In the genomic region with DNA sequence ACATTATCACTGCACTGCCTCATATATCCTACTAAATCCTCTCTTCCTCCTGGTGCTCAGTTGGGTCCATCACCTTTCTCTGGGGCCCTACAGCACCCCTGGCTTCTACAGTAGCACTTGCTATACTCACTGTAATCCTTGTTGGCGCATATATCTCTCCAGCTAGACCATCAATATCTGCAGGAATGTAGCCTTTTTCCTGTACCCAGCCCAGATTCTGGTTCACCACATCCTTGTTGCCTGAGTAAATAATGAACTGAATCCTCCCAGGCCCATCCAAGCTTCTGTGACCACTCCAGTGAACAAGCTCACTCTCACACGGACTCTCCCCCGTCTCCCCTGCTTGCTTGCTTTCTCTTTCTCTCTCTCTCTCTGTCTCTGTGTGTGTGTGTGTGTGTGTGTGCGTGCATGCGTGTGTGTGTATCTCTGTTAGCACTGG, we compare ENCODE assay signal across 7 cellular contexts.
DNase-seq lines count a peak whose midpoint lies in the region; TF ChIP-seq lines count a peak whose summit lies in the region.

No MANE protein-coding gene starts in this region.

- H3K36me3 ChIP-seq in trophoblast cell (ENCODE audit: control insufficient read depth in 1 of 2, insufficient read depth in 2 of 2, low read length in 2 of 2), result no peaks in the 10 kb centered on the region

- no peaks in the 10 kb centered on the region for H3K27me3 ChIP-seq in trophoblast cell (ENCODE audit: insufficient read depth, low read length)

- H3K14ac ChIP-seq in trophoblast cell (ENCODE audit: low read length), result no peak overlapping the region

- no peak overlapping the region for H2BK5ac ChIP-seq in trophoblast cell (ENCODE audit: low read depth, low read length, poor library complexity)

- WGBS in trophoblast cell (ENCODE audit: extremely low coverage, insufficient coverage, insufficient read length), result no CpG with 5 or more reads among the region's 5 CpGs

- no peak overlapping the region for H2BK120ac ChIP-seq in trophoblast cell (ENCODE audit: insufficient read depth, low read length, poor library complexity)

- H3K18ac ChIP-seq in trophoblast cell (ENCODE audit: low read length), result no peak overlapping the region

- H4K8ac ChIP-seq in trophoblast cell (ENCODE audit: low read depth, low read length), result no peak overlapping the region

- CTCF ChIA-PET in HEK293T (lab: Yijun Ruan, JAX), result no interaction called here

- no peak for TF ChIP-seq CTCF in GM12864 (IDR thresholded peaks at IDR 0.05; ENCODE audit: low read depth, low read length, missing control alignments)

- no peak overlapping the region for H4K91ac ChIP-seq in trophoblast cell (ENCODE audit: low read depth, low read length)

- H3K4me2 ChIP-seq in trophoblast cell (ENCODE audit: low read length), result no peak overlapping the region

- H3K23ac ChIP-seq in trophoblast cell (ENCODE audit: low read length), result no peak overlapping the region

- no peak overlapping the region for H2AK5ac ChIP-seq in trophoblast cell (ENCODE audit: low read length)

- POLR2A ChIA-PET in HEK293T (lab: Yijun Ruan, JAX), result no interaction called here

- no peak overlapping the region for H3K4ac ChIP-seq in trophoblast cell (ENCODE audit: low read depth, low read length)

- H3K27ac ChIP-seq in trophoblast cell (ENCODE audit: low read depth, low read length), result no peak overlapping the region

- H3K79me2 ChIP-seq in trophoblast cell (ENCODE audit: control insufficient read depth, insufficient read depth, low read length, poor library complexity), result no peaks in the 10 kb centered on the region

- no peak overlapping the region for H2AFZ ChIP-seq in trophoblast cell (ENCODE audit: insufficient read depth, low read length, poor library complexity)

- no peak overlapping the region for H3K9ac ChIP-seq in trophoblast cell (ENCODE audit: low read length)

- DNase-seq in GM12864 (ENCODE audit: low read depth) (peak; percentile 25), NCI-H226 (peak; percentile 80), dermis blood vessel endothelial cell (peak; percentile 96), trophoblast cell (no peak), RKO (ENCODE audit: low spot score) (no peak), HEK293T (ENCODE audit: extremely low spot score) (no peak), SHP77 treated with DMSO at 0.1 percent for 48 hours (lab: John Stamatoyannopoulos, UW) (no peak)

- H3K4me1 ChIP-seq in trophoblast cell (ENCODE audit: control insufficient read depth in 1 of 2, insufficient read depth in 2 of 2, low read length in 2 of 2), result peaks cover 2% of the 10 kb centered on the region in 2 experiments

- H3K4me3 ChIP-seq in GM12864 (ENCODE audit: low read depth, low read length) (no peak overlapping the region), trophoblast cell (ENCODE audit: low read depth, low read length) (no peak overlapping the region)

- no peaks in the 10 kb centered on the region for H3K79me1 ChIP-seq in trophoblast cell (ENCODE audit: low read length)

- peak overlapping the region; percentile 1 for H2BK12ac ChIP-seq in trophoblast cell (ENCODE audit: low read length)

- no peaks in the 10 kb centered on the region for H3K9me3 ChIP-seq in trophoblast cell (ENCODE audit: insufficient read depth, low read depth, low read length)

- H4K12ac ChIP-seq in trophoblast cell (ENCODE audit: low read depth, low read length), result no peak overlapping the region

TF ChIP-seq in HEK293T, 16 proteins besides CTCF, POLR2A, EP300 and RAD21:
- TF ChIP-seq ZNF384 (IDR thresholded peaks at IDR 0.05) (no peak), SUZ12 (IDR thresholded peaks at IDR 0.05) (no peak), FOXM1 (IDR thresholded peaks at IDR 0.05; ENCODE audit: borderline replicate concordance) (no peak), ARNT (IDR thresholded peaks at IDR 0.05) (no peak), LEF1 (IDR thresholded peaks at IDR 0.05; ENCODE audit: borderline replicate concordance) (no peak), NFRKB (IDR thresholded peaks at IDR 0.05) (no peak), BHLHE40 (IDR thresholded peaks at IDR 0.05; ENCODE audit: borderline replicate concordance) (no peak), ELF4 (IDR thresholded peaks at IDR 0.05) (no peak), L3MBTL2 (conservative IDR thresholded peaks at IDR 0.05) (no peak), TARDBP (IDR thresholded peaks at IDR 0.05) (no peak), CTBP1 (IDR thresholded peaks at IDR 0.05; ENCODE audit: borderline replicate concordance) (no peak), SP1 (IDR thresholded peaks at IDR 0.05) (no peak), FOXA1 (IDR thresholded peaks at IDR 0.05) (no peak), FOXK2 (IDR thresholded peaks at IDR 0.05) (no peak), HDGF (IDR thresholded peaks at IDR 0.05; ENCODE audit: borderline replicate concordance) (no peak)
- TF ChIP-seq, protein P1, sequence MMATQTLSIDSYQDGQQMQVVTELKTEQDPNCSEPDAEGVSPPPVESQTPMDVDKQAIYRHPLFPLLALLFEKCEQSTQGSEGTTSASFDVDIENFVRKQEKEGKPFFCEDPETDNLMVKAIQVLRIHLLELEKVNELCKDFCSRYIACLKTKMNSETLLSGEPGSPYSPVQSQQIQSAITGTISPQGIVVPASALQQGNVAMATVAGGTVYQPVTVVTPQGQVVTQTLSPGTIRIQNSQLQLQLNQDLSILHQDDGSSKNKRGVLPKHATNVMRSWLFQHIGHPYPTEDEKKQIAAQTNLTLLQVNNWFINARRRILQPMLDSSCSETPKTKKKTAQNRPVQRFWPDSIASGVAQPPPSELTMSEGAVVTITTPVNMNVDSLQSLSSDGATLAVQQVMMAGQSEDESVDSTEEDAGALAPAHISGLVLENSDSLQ (IDR thresholded peaks at IDR 0.05), result no peak

Comparison
In these comparisons a context has a peak if more than half of its experiments do, and no peak if none do; other contexts are left out.
1. DNase-seq: peak in GM12864 (single experiment), NCI-H226 (single experiment) and dermis blood vessel endothelial cell (single experiment); none in trophoblast cell (0 of 2), RKO (single experiment), HEK293T (single experiment) and SHP77 treated with DMSO at 0.1 percent for 48 hours (single experiment).